Comparison of ENCODE assay signal across 38 cellular contexts in the genomic region with DNA sequence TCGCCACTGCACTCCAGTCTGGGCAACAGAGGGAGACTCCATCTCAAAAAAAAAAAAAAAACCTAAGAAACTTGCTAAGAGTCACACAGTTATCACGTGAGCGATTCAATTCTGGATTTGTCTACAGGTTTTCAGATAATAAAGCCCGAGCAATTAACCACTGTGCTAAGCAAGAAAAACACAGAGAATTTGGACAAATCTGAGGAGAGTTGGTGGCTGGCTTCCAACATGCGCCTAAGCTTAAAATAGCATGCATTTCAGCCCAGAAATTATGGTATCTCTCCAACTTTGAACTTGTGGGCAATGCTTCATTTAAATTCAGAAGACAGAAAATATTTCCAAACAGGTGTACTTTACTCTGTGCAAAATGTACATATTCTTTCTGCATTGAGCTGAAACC.
"Had no signal": no experiment of that assay in that cellular context is flagged by ENCODE, and none has a peak within 500 bp of the region (broad histone marks: within the 10 kb centered on the region; RNA-seq: fewer than 3 reads in every experiment).

No MANE protein-coding gene starts in this region.

- H3K9me3 ChIP-seq: adrenal gland, esophagus muscularis mucosa, gastrocnemius medialis had no signal

- H3K4me3 ChIP-seq: adrenal gland, esophagus muscularis mucosa, gastrocnemius medialis had no signal

- ATAC-seq: activated CD4-positive, alpha-beta T cell treated with anti-CD3 and anti-CD28 coated beads for 36 hours; activated CD8-positive, alpha-beta memory T cell treated with anti-CD3 and anti-CD28 coated beads, Interleukin-2, amount 10 ng/mL, durations not matched to agents 7 days and 5 days; activated CD8-positive, alpha-beta T cell treated with anti-CD3 and anti-CD28 coated beads, Interleukin-2, amount 10 ng/mL, durations not matched to agents 7 days and 5 days; activated naive CD8-positive, alpha-beta T cell treated with anti-CD3 and anti-CD28 coated beads, Interleukin-2, amount 50 U/mL, for 24 hours; effector memory CD8-positive, alpha-beta T cell; foreskin keratinocyte; gastrocnemius medialis; T-helper 17 cell had no signal

- FAIRE-seq: bronchial epithelial cell, colon had no signal

- H3K27me3 ChIP-seq: adrenal gland, brain microvascular endothelial cell, foreskin keratinocyte, gastrocnemius medialis had no signal

- H3K27ac ChIP-seq: adrenal gland, brain microvascular endothelial cell, esophagus muscularis mucosa, foreskin keratinocyte, gastrocnemius medialis, WERI-Rb-1 had no signal

- H3K4me1 ChIP-seq: esophagus muscularis mucosa, foreskin keratinocyte, gastrocnemius medialis had no signal

- H3K36me3 Mint-ChIP-seq: activated CD4-positive, alpha-beta memory T cell treated with anti-CD3 and anti-CD28 coated beads for 36 hours; activated CD8-positive, alpha-beta memory T cell treated with anti-CD3 and anti-CD28 coated beads, Interleukin-2, amount 10 ng/mL, durations not matched to agents 7 days and 5 days; activated naive CD8-positive, alpha-beta T cell treated with anti-CD3 and anti-CD28 coated beads for 36 hours had no signal

- DNase-seq: activated CD4-positive, alpha-beta memory T cell treated with anti-CD3 and anti-CD28 coated beads for 36 hours; activated CD4-positive, alpha-beta T cell treated with anti-CD3 and anti-CD28 coated beads for 36 hours; activated CD4-positive, alpha-beta T cell treated with anti-CD3 and anti-CD28 coated beads, Interleukin-2, amount 10 ng/mL, durations not matched to agents 24 days and 14 days; activated CD4-positive, CD25-positive, alpha-beta regulatory T cell; activated CD4-positive, CD25-positive, alpha-beta regulatory T cell treated with anti-CD3 and anti-CD28 coated beads, Interleukin-2, amount 50 U/mL, for 72 hours; activated CD8-positive, alpha-beta memory T cell treated with anti-CD3 and anti-CD28 coated beads, Interleukin-2, amount 10 ng/mL, durations not matched to agents 7 days and 5 days; activated CD8-positive, alpha-beta memory T cell treated with anti-CD3 and anti-CD28 coated beads, Interleukin-2, amount 50 U/mL, for 4 hours; activated CD8-positive, alpha-beta T cell treated with anti-CD3 and anti-CD28 coated beads, Interleukin-2, amount 10 ng/mL, durations not matched to agents 7 days and 5 days; activated effector memory CD4-positive, alpha-beta T cell treated with anti-CD3 and anti-CD28 coated beads, Interleukin-2, amount 50 U/mL, for 16 hours; activated naive CD4-positive, alpha-beta T cell treated with anti-CD3 and anti-CD28 coated beads for 36 hours; activated naive CD8-positive, alpha-beta T cell treated with anti-CD3 and anti-CD28 coated beads for 36 hours; activated naive CD8-positive, alpha-beta T cell treated with anti-CD3 and anti-CD28 coated beads, Interleukin-2, amount 50 U/mL, for 24 hours; activated T-cell treated with anti-CD3 and anti-CD28 coated beads, Interleukin-2, amount 50 U/mL, for 1 hour; activated T-cell treated with anti-CD3 and anti-CD28 coated beads, Interleukin-2, amount 50 U/mL, for 48 hours; adrenal gland; amygdala; aorta; brain microvascular endothelial cell; cortex of kidney; dermis blood vessel endothelial cell; effector CD4-positive, alpha-beta T cell; effector memory CD8-positive, alpha-beta T cell; erythroblast; foreskin keratinocyte; gastrocnemius medialis; glutamatergic neuron; T-helper 1 cell; T-helper 17 cell; T1000 had no signal

- H3K36me3 ChIP-seq: adrenal gland, brain microvascular endothelial cell, esophagus muscularis mucosa, gastrocnemius medialis, WERI-Rb-1 had no signal

- H3K27me3 Mint-ChIP-seq: activated CD4-positive, alpha-beta T cell treated with anti-CD3 and anti-CD28 coated beads for 36 hours; activated CD4-positive, alpha-beta T cell treated with anti-CD3 and anti-CD28 coated beads, Interleukin-2, amount 10 ng/mL, durations not matched to agents 24 days and 14 days; activated naive CD4-positive, alpha-beta T cell treated with anti-CD3 and anti-CD28 coated beads, Interleukin-2, amount 50 U/mL, for 24 hours had no signal

- H3K27ac Mint-ChIP-seq: activated CD4-positive, alpha-beta T cell treated with anti-CD3 and anti-CD28 coated beads for 36 hours; activated CD4-positive, alpha-beta T cell treated with anti-CD3 and anti-CD28 coated beads, Interleukin-2, amount 10 ng/mL, durations not matched to agents 24 days and 14 days; activated CD8-positive, alpha-beta memory T cell treated with anti-CD3 and anti-CD28 coated beads, Interleukin-2, amount 10 ng/mL, durations not matched to agents 7 days and 5 days; activated CD8-positive, alpha-beta T cell treated with anti-CD3 and anti-CD28 coated beads, Interleukin-2, amount 10 ng/mL, durations not matched to agents 7 days and 5 days; activated naive CD4-positive, alpha-beta T cell treated with anti-CD3 and anti-CD28 coated beads for 36 hours; activated naive CD4-positive, alpha-beta T cell treated with anti-CD3 and anti-CD28 coated beads, Interleukin-2, amount 50 U/mL, for 24 hours; activated naive CD8-positive, alpha-beta T cell treated with anti-CD3 and anti-CD28 coated beads for 36 hours; activated naive CD8-positive, alpha-beta T cell treated with anti-CD3 and anti-CD28 coated beads, Interleukin-2, amount 50 U/mL, for 24 hours; activated T-helper 1 cell treated with anti-CD3 and anti-CD28 coated beads, Interleukin-12 subunit alpha, Interleukin-12 subunit beta, Interleukin-2, Interleukin-4 antibody, amounts not matched to agents 30 ng/mL and 10 ng/mL and 1 ng/mL, durations not matched to agents 14 hours and 24 hours and 36 hours; activated T-helper 2 cell treated with anti-CD3 and anti-CD28 coated beads, Interferon-gamma antibody, Interleukin-2, Interleukin-4, amounts not matched to agents 10 μg/mL and 5 μg/mL and 100 μg/mL, durations not matched to agents 14 hours and 24 hours and 36 hours; effector memory CD8-positive, alpha-beta T cell; T-helper 17 cell; T-helper 2 cell treated with Interferon-gamma antibody and Interleukin-4, amounts not matched to agents 5 μg/mL and 100 μg/mL, for 36 hours had no signal

- H3K4me3 Mint-ChIP-seq: activated CD4-positive, alpha-beta memory T cell treated with anti-CD3 and anti-CD28 coated beads for 36 hours; activated CD4-positive, alpha-beta T cell treated with anti-CD3 and anti-CD28 coated beads for 36 hours; activated CD4-positive, alpha-beta T cell treated with anti-CD3 and anti-CD28 coated beads, Interleukin-2, amount 10 ng/mL, durations not matched to agents 24 days and 14 days; activated CD8-positive, alpha-beta memory T cell treated with anti-CD3 and anti-CD28 coated beads, Interleukin-2, amount 10 ng/mL, durations not matched to agents 7 days and 5 days; activated CD8-positive, alpha-beta T cell treated with anti-CD3 and anti-CD28 coated beads, Interleukin-2, amount 10 ng/mL, durations not matched to agents 7 days and 5 days; activated naive CD4-positive, alpha-beta T cell treated with anti-CD3 and anti-CD28 coated beads for 36 hours; activated naive CD4-positive, alpha-beta T cell treated with anti-CD3 and anti-CD28 coated beads, Interleukin-2, amount 50 U/mL, for 24 hours; activated naive CD8-positive, alpha-beta T cell treated with anti-CD3 and anti-CD28 coated beads for 36 hours; activated naive CD8-positive, alpha-beta T cell treated with anti-CD3 and anti-CD28 coated beads, Interleukin-2, amount 50 U/mL, for 24 hours; activated T-helper 1 cell treated with anti-CD3 and anti-CD28 coated beads, Interleukin-12 subunit alpha, Interleukin-12 subunit beta, Interleukin-2, Interleukin-4 antibody, amounts not matched to agents 30 ng/mL and 10 ng/mL and 1 ng/mL, durations not matched to agents 14 hours and 24 hours and 36 hours; central memory CD8-positive, alpha-beta T cell; effector memory CD8-positive, alpha-beta T cell; T-helper 17 cell; T-helper 2 cell treated with Interferon-gamma antibody and Interleukin-4, amounts not matched to agents 5 μg/mL and 100 μg/mL, for 36 hours had no signal

- H3K9me3 Mint-ChIP-seq: activated CD4-positive, alpha-beta memory T cell treated with anti-CD3 and anti-CD28 coated beads for 36 hours; activated naive CD4-positive, alpha-beta T cell treated with anti-CD3 and anti-CD28 coated beads for 36 hours; activated naive CD8-positive, alpha-beta T cell treated with anti-CD3 and anti-CD28 coated beads for 36 hours; activated naive CD8-positive, alpha-beta T cell treated with anti-CD3 and anti-CD28 coated beads, Interleukin-2, amount 50 U/mL, for 24 hours; activated T-helper 1 cell treated with anti-CD3 and anti-CD28 coated beads, Interleukin-12 subunit alpha, Interleukin-12 subunit beta, Interleukin-2, Interleukin-4 antibody, amounts not matched to agents 30 ng/mL and 10 ng/mL and 1 ng/mL, durations not matched to agents 14 hours and 24 hours and 36 hours; activated T-helper 2 cell treated with anti-CD3 and anti-CD28 coated beads, Interferon-gamma antibody, Interleukin-2, Interleukin-4, amounts not matched to agents 10 μg/mL and 5 μg/mL and 100 μg/mL, durations not matched to agents 14 hours and 24 hours and 36 hours; central memory CD8-positive, alpha-beta T cell; effector memory CD8-positive, alpha-beta T cell; T-helper 2 cell treated with Interferon-gamma antibody and Interleukin-4, amounts not matched to agents 5 μg/mL and 100 μg/mL, for 36 hours had no signal
